17 cellular contexts compared by ENCODE assay signal in genomic region chr12:15200703-15201102, GRCh38. TPM values are rescaled to one million over a fixed set of nuclear protein-coding genes. Genes with fewer than 3 reads are reported as not detected.
"Had no signal": no experiment of that assay in that cellular context is flagged by ENCODE, and none has a peak within 500 bp of the region (broad histone marks: within the 10 kb centered on the region; RNA-seq: fewer than 3 reads in every experiment).

No MANE protein-coding gene starts in this region.

- H3K27ac ChIP-seq: psoas muscle, SJCRH30, thyroid gland had no signal

- ATAC-seq: activated naive CD4-positive, alpha-beta T cell treated with anti-CD3 and anti-CD28 coated beads, Interleukin-2, amount 50 U/mL, for 72 hours; activated T-cell treated with anti-CD3 and anti-CD28 coated beads, Interleukin-2, amount 50 U/mL, for 4 hours; left lung; psoas muscle; sciatic nerve had no signal

- H3K27ac Mint-ChIP-seq: activated naive CD4-positive, alpha-beta T cell treated with anti-CD3 and anti-CD28 coated beads, Interleukin-2, amount 50 U/mL, for 72 hours; naive B cell; stimulated activated naive CD8-positive, alpha-beta T cell treated with anti-CD3 and anti-CD28 coated beads, Interleukin-15, Interleukin-2, amounts not matched to agents 100 ng/mL and 50 ng/mL, for 24 hours had no signal

- H3K9me3 Mint-ChIP-seq: activated naive CD4-positive, alpha-beta T cell treated with anti-CD3 and anti-CD28 coated beads, Interleukin-2, amount 50 U/mL, for 72 hours; activated T-cell treated with anti-CD3 and anti-CD28 coated beads, Interleukin-2, amount 50 U/mL, for 4 hours had no signal

- H3K36me3 Mint-ChIP-seq: activated naive CD4-positive, alpha-beta T cell treated with anti-CD3 and anti-CD28 coated beads, Interleukin-2, amount 50 U/mL, for 72 hours; naive B cell had no signal

- H3K4me3 Mint-ChIP-seq: activated T-cell treated with anti-CD3 and anti-CD28 coated beads, Interleukin-2, amount 50 U/mL, for 4 hours; naive B cell; stimulated activated naive CD8-positive, alpha-beta T cell treated with anti-CD3 and anti-CD28 coated beads, Interleukin-15, Interleukin-2, amounts not matched to agents 100 ng/mL and 50 ng/mL, for 24 hours had no signal

- DNase-seq: activated CD4-positive, alpha-beta T cell treated with anti-CD3 and anti-CD28 coated beads, Interleukin-2, amount 50 U/mL, for 48 hours; activated CD4-positive, CD25-positive, alpha-beta regulatory T cell treated with anti-CD3 and anti-CD28 coated beads, Interleukin-2, amount 50 U/mL, for 72 hours; activated effector memory CD4-positive, alpha-beta T cell treated with anti-CD3 and anti-CD28 coated beads, Interleukin-2, amount 50 U/mL, for 16 hours; activated T-cell treated with anti-CD3 and anti-CD28 coated beads, Interleukin-2, amount 50 U/mL, for 4 hours; amygdala; islet precursor cell; left lung; naive B cell; psoas muscle; SJCRH30; stimulated activated CD4-positive, alpha-beta T cell treated with anti-CD3 and anti-CD28 coated beads, Interleukin-4, amount 100 ng/mL, for 1 hour; stimulated activated CD8-positive, alpha-beta memory T cell treated with anti-CD3 and anti-CD28 coated beads, Interleukin-4, amount 100 ng/mL, for 48 hours; thyroid gland had no signal

- H3K4me1 ChIP-seq: left lung, psoas muscle, SJCRH30, thyroid gland had no signal

- H3K4me1 Mint-ChIP-seq: naive B cell had no signal

- H3K27me3 ChIP-seq: left lung, SJCRH30, thyroid gland had no signal

- H3K36me3 ChIP-seq: left lung, SJCRH30, thyroid gland had no signal

- H3K4me3 ChIP-seq: left lung, psoas muscle, SJCRH30, thyroid gland had no signal

- H3K9me3 ChIP-seq: left lung, psoas muscle, SJCRH30, thyroid gland had no signal

RNA-seq across cellular contexts. Expression of gene RERG, which starts 20.5 kb away (rescaled TPM):
- total RNA-seq: activated naive CD4-positive, alpha-beta T cell treated with anti-CD3 and anti-CD28 coated beads, Interleukin-2, amount 50 U/mL, for 72 hours; endothelial cell of umbilical vein; SJCRH30 had no signal
- polyA plus RNA-seq: endothelial cell of umbilical vein had no signal
